ENCODE assay signal across 15 cellular contexts in genomic region chr10:88233870-88234269, GRCh38.
"Had no signal": no experiment of that assay in that cellular context is flagged by ENCODE, and none has a peak within 500 bp of the region (broad histone marks: within the 10 kb centered on the region; RNA-seq: fewer than 3 reads in every experiment).

No MANE protein-coding gene starts in this region.

- H3K9me3 ChIP-seq: right lobe of liver had no signal

- ATAC-seq: activated CD4-positive, CD25-positive, alpha-beta regulatory T cell treated with anti-CD3 and anti-CD28 coated beads, Interleukin-2, amount 50 U/mL, for 24 hours; activated naive CD4-positive, alpha-beta T cell treated with anti-CD3 and anti-CD28 coated beads, Interleukin-2, amount 50 U/mL, for 72 hours; left lobe of liver; right lobe of liver had no signal

- H3K27me3 ChIP-seq: brain microvascular endothelial cell, right lobe of liver had no signal

- H3K27me3 Mint-ChIP-seq: naive B cell had no signal

- H3K27ac ChIP-seq: brain microvascular endothelial cell, right lobe of liver had no signal

- FAIRE-seq: islet of Langerhans, urothelium cell line had no signal

- H3K27ac Mint-ChIP-seq: activated naive CD4-positive, alpha-beta T cell treated with anti-CD3 and anti-CD28 coated beads, Interleukin-2, amount 50 U/mL, for 72 hours; naive B cell; progenitor cell of endocrine pancreas had no signal

- H3K4me3 ChIP-seq: right lobe of liver had no signal

- DNase-seq: activated effector memory CD4-positive, alpha-beta T cell treated with Interleukin-2 at 50 U/mL for 16 hours; amniotic stem cell; brain microvascular endothelial cell; cerebellar nuclear complex; dermis blood vessel endothelial cell; mesenchymal stem cell; naive B cell; right lobe of liver; stimulated activated naive CD4-positive, alpha-beta T cell had no signal

- H3K36me3 ChIP-seq: brain microvascular endothelial cell, right lobe of liver had no signal

- H3K4me3 Mint-ChIP-seq: naive B cell had no signal
